In the genomic region with DNA sequence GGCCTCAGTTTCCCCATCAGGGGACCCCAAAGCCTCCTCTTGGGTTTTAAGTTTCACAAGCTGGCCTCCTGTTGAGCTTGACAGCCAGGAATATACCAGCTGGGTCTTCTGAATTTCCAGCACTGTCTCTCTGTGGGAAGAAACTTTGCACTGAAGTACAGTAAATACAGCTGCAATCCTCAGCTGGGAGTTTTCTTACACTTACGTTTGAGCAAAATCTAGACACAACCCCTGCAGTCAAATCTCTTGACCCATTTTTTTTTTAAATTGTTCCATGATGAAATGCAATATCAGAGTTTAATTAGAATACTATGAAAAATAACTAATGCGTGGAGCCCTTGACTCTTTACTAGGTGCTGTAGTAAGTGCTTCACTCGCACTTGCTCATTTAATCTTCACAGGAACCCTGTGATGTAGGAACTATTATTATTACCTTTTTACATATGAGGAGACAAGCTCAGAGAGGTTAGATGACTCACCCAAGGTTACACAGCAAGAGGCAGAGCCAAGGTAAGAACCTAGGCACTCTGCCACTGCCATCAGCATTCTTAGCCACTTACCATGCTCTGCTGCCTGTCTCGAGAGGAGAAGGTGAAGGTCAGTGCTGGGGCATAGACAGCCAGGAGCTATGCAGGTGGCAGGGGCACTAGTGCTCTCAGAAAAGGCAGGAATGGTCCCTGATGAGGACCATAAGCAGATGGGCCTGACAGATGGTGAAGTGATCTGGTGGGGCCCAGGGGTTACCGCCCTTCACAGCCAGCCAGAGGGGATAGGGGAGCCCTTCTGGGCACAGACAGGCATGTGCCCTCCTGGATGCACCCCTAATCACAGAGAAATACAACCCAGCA, we compare ENCODE assay signal across 15 cellular contexts. TPM values are rescaled to one million over a fixed set of nuclear protein-coding genes. Genes with fewer than 3 reads are reported as not detected.
A peak's percentile ranks its signal among the peaks of the same experiment; 100 is the strongest.
DNase-seq lines count a peak whose midpoint lies in the region; ATAC-seq and TF ChIP-seq lines count a peak whose summit lies in the region.
"Had no signal": no experiment of that assay in that cellular context is flagged by ENCODE, and none has a peak within 500 bp of the region (broad histone marks: within the 10 kb centered on the region; RNA-seq: fewer than 3 reads in every experiment).

No MANE protein-coding gene starts in this region.

- CTCF ChIA-PET in RWPE1 (lab: Yijun Ruan, JAX): interaction anchor here (1.0 kb wide), 2 partner anchors 8 to 271 kb away, joined by 3 read pairs; no protein-coding TSS in a partner anchor
- CTCF ChIA-PET in T-cell (lab: Charles Lee): no interaction called here

- POLR2A ChIA-PET in RWPE1 (lab: Yijun Ruan, JAX; ENCODE audit: low non-redundant PET) (no interaction called here), T-cell (lab: Charles Lee) (interaction anchor here in 1 of 2 donors (0.5 kb wide), 1 partner anchor 1385 kb away, joined by 7 read pairs; no protein-coding TSS in a partner anchor)

- H3K27ac ChIP-seq in RWPE1 (peak overlapping the region; percentile 90), sigmoid colon (peak overlapping the region; percentile 87 to 97 (median 94))
- H3K27ac ChIP-seq: foreskin keratinocyte had no signal

- intact Hi-C loops in sigmoid colon (cut with DNase I): no loop called here

- peak; percentile 42 for DNase-seq in ELR (ENCODE audit: low read depth)
- DNase-seq in RWPE1 (ENCODE audit: low spot score): no peak
- peak; percentile 30 for DNase-seq in glutamatergic neuron
- no peak for DNase-seq in sigmoid colon
- DNase-seq in activated T-cell treated with anti-CD3 and anti-CD28 coated beads, Interleukin-2, amount 50 U/mL, for 72 hours: no peak
- no peak for DNase-seq in activated naive CD4-positive, alpha-beta T cell treated with anti-CD3 and anti-CD28 coated beads, Interleukin-2, amount 50 U/mL, for 72 hours (ENCODE audit: low spot score in 2 of 2)
- DNase-seq in T-cell: no peak
- DNase-seq: anterior cingulate cortex; CD4-positive, alpha-beta memory T cell; SK-N-SH; stimulated activated CD4-positive, alpha-beta T cell treated with anti-CD3 and anti-CD28 coated beads, Interleukin-15, amount 100 ng/mL, for 24 hours; stimulated activated naive CD4-positive, alpha-beta T cell had no signal

- no peaks in the 10 kb centered on the region for H3K36me3 ChIP-seq in sigmoid colon

- no peak for TF ChIP-seq EP300 in sigmoid colon (IDR thresholded peaks at IDR 0.05)

- no peak for TF ChIP-seq POLR2A in sigmoid colon (IDR thresholded peaks at IDR 0.05)

- no peak overlapping the region for H3K4me3 Mint-ChIP-seq in glutamatergic neuron (ENCODE audit: unreplicated experiment)
- no peak overlapping the region for H3K4me3 Mint-ChIP-seq in activated T-cell treated with anti-CD3 and anti-CD28 coated beads, Interleukin-2, amount 50 U/mL, for 72 hours
- no peak overlapping the region for H3K4me3 Mint-ChIP-seq in T-cell
- H3K4me3 Mint-ChIP-seq: CD4-positive, alpha-beta memory T cell had no signal

- peaks cover 18% of the 10 kb centered on the region for H3K9me3 Mint-ChIP-seq in glutamatergic neuron (ENCODE audit: unreplicated experiment)
- H3K9me3 Mint-ChIP-seq in activated T-cell treated with anti-CD3 and anti-CD28 coated beads, Interleukin-2, amount 50 U/mL, for 72 hours: peaks cover 3 to 4% of the 10 kb centered on the region in 2 donors
- H3K9me3 Mint-ChIP-seq in activated naive CD4-positive, alpha-beta T cell treated with anti-CD3 and anti-CD28 coated beads, Interleukin-2, amount 50 U/mL, for 72 hours: no peaks in the 10 kb centered on the region
- H3K9me3 Mint-ChIP-seq in T-cell: peaks cover 4 to 6% (median 4%) of the 10 kb centered on the region in 3 donors

- H3K36me3 Mint-ChIP-seq in glutamatergic neuron (ENCODE audit: unreplicated experiment): peaks cover 14% of the 10 kb centered on the region
- H3K36me3 Mint-ChIP-seq in activated T-cell treated with anti-CD3 and anti-CD28 coated beads, Interleukin-2, amount 50 U/mL, for 72 hours (ENCODE audit: insufficient read depth in 2 of 2): no peaks in the 10 kb centered on the region
- H3K36me3 Mint-ChIP-seq in activated naive CD4-positive, alpha-beta T cell treated with anti-CD3 and anti-CD28 coated beads, Interleukin-2, amount 50 U/mL, for 72 hours: no peaks in the 10 kb centered on the region
- no peaks in the 10 kb centered on the region for H3K36me3 Mint-ChIP-seq in T-cell
- H3K36me3 Mint-ChIP-seq: CD4-positive, alpha-beta memory T cell had no signal

- H3K27me3 ChIP-seq in sigmoid colon: no peaks in the 10 kb centered on the region
- H3K27me3 ChIP-seq: foreskin keratinocyte had no signal

- no peaks in the 10 kb centered on the region for H3K9me3 ChIP-seq in sigmoid colon
- H3K9me3 ChIP-seq: SK-N-SH had no signal

- no peak for TF ChIP-seq CTCF in RWPE1 (conservative IDR thresholded peaks at IDR 0.05; ENCODE audit: low read depth)
- TF ChIP-seq CTCF in glutamatergic neuron (IDR thresholded peaks at IDR 0.05; ENCODE audit: partially characterized antibody, unreplicated experiment): no peak
- TF ChIP-seq CTCF in sigmoid colon (IDR thresholded peaks at IDR 0.05): no peak

- H3K4me1 Mint-ChIP-seq in glutamatergic neuron (ENCODE audit: low read depth, unreplicated experiment): peaks cover 22% of the 10 kb centered on the region
- peaks cover 4% of the 10 kb centered on the region for H3K4me1 Mint-ChIP-seq in activated T-cell treated with anti-CD3 and anti-CD28 coated beads, Interleukin-2, amount 50 U/mL, for 72 hours (ENCODE audit: low read depth)
- H3K4me1 Mint-ChIP-seq in T-cell: peaks cover 0 to 6% (median 0%) of the 10 kb centered on the region in 3 donors

- peak overlapping the region; percentile 53 for H3K27ac Mint-ChIP-seq in glutamatergic neuron (ENCODE audit: unreplicated experiment)
- no peak overlapping the region for H3K27ac Mint-ChIP-seq in activated T-cell treated with anti-CD3 and anti-CD28 coated beads, Interleukin-2, amount 50 U/mL, for 72 hours
- H3K27ac Mint-ChIP-seq in activated naive CD4-positive, alpha-beta T cell treated with anti-CD3 and anti-CD28 coated beads, Interleukin-2, amount 50 U/mL, for 72 hours: peak overlapping the region in 1 of 2 donors; percentile 10
- no peak overlapping the region for H3K27ac Mint-ChIP-seq in T-cell

- 79 to 84% methylated on average over 5 of the region's 5 CpGs for WGBS in sigmoid colon, 2 donors

- H3K27me3 Mint-ChIP-seq in glutamatergic neuron (ENCODE audit: unreplicated experiment) (peaks cover 17% of the 10 kb centered on the region), T-cell (peaks cover 0 to 6% of the 10 kb centered on the region in 2 donors)
- no peaks in the 10 kb centered on the region for H3K27me3 Mint-ChIP-seq in activated T-cell treated with anti-CD3 and anti-CD28 coated beads, Interleukin-2, amount 50 U/mL, for 72 hours (ENCODE audit: low read depth)

- H3K4me3 ChIP-seq in sigmoid colon: no peak overlapping the region
- H3K4me3 ChIP-seq: GM12878 had no signal

- ATAC-seq in GM19351 (IDR thresholded peaks at IDR 0.05; ENCODE audit: unreplicated experiment) (no peak), T-cell (replicated peaks in 1 of 4) (no peak)
- no peak for ATAC-seq in activated T-cell treated with anti-CD3 and anti-CD28 coated beads, Interleukin-2, amount 50 U/mL, for 72 hours (replicated peaks in 1 of 2)
- ATAC-seq in activated naive CD4-positive, alpha-beta T cell treated with anti-CD3 and anti-CD28 coated beads, Interleukin-2, amount 50 U/mL, for 72 hours: no peak
- ATAC-seq: foreskin keratinocyte, GM12878 had no signal

- H3K4me1 ChIP-seq in sigmoid colon: peaks cover 0 to 71% (median 57%) of the 10 kb centered on the region in 4 donors

RNA-seq across cellular contexts. Expression of a gene that starts 26.6 kb away (rescaled TPM):
- 35.0 TPM for total RNA-seq in glutamatergic neuron (ENCODE audit: unreplicated experiment)
- 10 to 100 TPM; 33.5 to 75.3 (median 49.1) TPM for total RNA-seq in sigmoid colon
- 10 to 100 TPM; 18.0 to 36.5 (median 24.6) TPM for polyA plus RNA-seq in sigmoid colon
- total RNA-seq in activated T-cell treated with anti-CD3 and anti-CD28 coated beads, Interleukin-2, amount 50 U/mL, for 72 hours: 10 to 100 TPM; 24.1 to 27.0 TPM
- 10 to 100 TPM; 12.2 to 27.6 TPM for total RNA-seq in activated naive CD4-positive, alpha-beta T cell treated with anti-CD3 and anti-CD28 coated beads, Interleukin-2, amount 50 U/mL, for 72 hours
- total RNA-seq in T-cell: 100 to 1,000 TPM; 107 to 187 (median 166) TPM

Comparison
In these comparisons a context has a peak if more than half of its experiments do, and no peak if none do; other contexts are left out.
1. DNase-seq: peak in ELR (single experiment) and glutamatergic neuron (single experiment); none in RWPE1 (single experiment), sigmoid colon (single experiment), activated T-cell treated with anti-CD3 and anti-CD28 coated beads, Interleukin-2, amount 50 U/mL, for 72 hours (0 of 2), activated naive CD4-positive, alpha-beta T cell treated with anti-CD3 and anti-CD28 coated beads, Interleukin-2, amount 50 U/mL, for 72 hours (0 of 2) and T-cell (0 of 34).